Comparison of ENCODE assay signal across 18 cellular contexts in the genomic region with DNA sequence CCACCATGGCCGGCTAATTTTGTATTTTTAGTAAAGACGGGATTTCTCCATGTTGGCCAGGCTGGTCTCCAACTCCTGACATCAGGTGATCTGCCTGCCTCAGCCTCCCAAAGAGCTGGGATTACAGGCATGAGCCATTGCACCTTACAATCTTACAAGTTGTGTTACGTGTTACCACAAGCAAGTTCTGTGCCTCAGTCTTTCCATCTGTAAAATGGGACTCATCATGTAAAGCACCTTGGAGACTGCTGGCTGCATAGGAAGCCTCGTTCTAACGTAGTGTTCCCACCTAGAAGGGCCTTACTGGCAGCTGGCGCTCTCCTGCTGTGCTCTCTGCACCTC. TPM values are rescaled to one million over a fixed set of nuclear protein-coding genes. Genes with fewer than 3 reads are reported as not detected.
DNase-seq lines count a peak whose midpoint lies in the region; ATAC-seq and TF ChIP-seq lines count a peak whose summit lies in the region.
"Had no signal": no experiment of that assay in that cellular context is flagged by ENCODE, and none has a peak within 500 bp of the region (broad histone marks: within the 10 kb centered on the region; RNA-seq: fewer than 3 reads in every experiment).

No MANE protein-coding gene starts in this region.

- peaks cover 37% of the 10 kb centered on the region for H3K4me1 Mint-ChIP-seq in chondrocyte (ENCODE audit: low read depth)
- peaks cover 3% of the 10 kb centered on the region for H3K4me1 Mint-ChIP-seq in endodermal cell

- H3K27ac ChIP-seq in osteoblast (ENCODE audit: low read depth, low read length) (peak overlapping the region; percentile 50), transverse colon (peak overlapping the region in 3 of 4 donors; percentile 46 to 59 (median 50)), endodermal cell (ENCODE audit: low read depth, low read length) (no peak overlapping the region)
- H3K27ac ChIP-seq: SJCRH30 had no signal

- no peak for ATAC-seq in HG03442 (IDR thresholded peaks at IDR 0.05; ENCODE audit: unreplicated experiment)
- no peak for ATAC-seq in HG03354 (IDR thresholded peaks at IDR 0.05; ENCODE audit: poor library complexity, severe bottlenecking, unreplicated experiment)
- ATAC-seq: activated naive CD8-positive, alpha-beta T cell treated with anti-CD3 and anti-CD28 coated beads, Interleukin-2, amount 50 U/mL, for 24 hours had no signal

- no peak overlapping the region for H3K4me3 ChIP-seq in osteoblast (ENCODE audit: insufficient read depth, low read length)
- H3K4me3 ChIP-seq in transverse colon = no peak overlapping the region
- no peak overlapping the region for H3K4me3 ChIP-seq in endodermal cell (ENCODE audit: low read length)
- H3K4me3 ChIP-seq: SJCRH30 had no signal

- H3K4me2 ChIP-seq in osteoblast (ENCODE audit: insufficient read depth, low read length) = peak overlapping the region; percentile 20

- peaks cover 5% of the 10 kb centered on the region for H4K20me1 ChIP-seq in osteoblast (ENCODE audit: insufficient read depth, low read length)

- H3K9ac ChIP-seq in endodermal cell (ENCODE audit: extremely low read depth, low read length, poor library complexity, severe bottlenecking) = no peak overlapping the region

- H3K27ac Mint-ChIP-seq in chondrocyte (ENCODE audit: unreplicated experiment) (peak overlapping the region; percentile 98), endodermal cell (no peak overlapping the region)
- H3K27ac Mint-ChIP-seq: activated naive CD8-positive, alpha-beta T cell treated with anti-CD3 and anti-CD28 coated beads, Interleukin-2, amount 50 U/mL, for 24 hours had no signal

- peaks cover 10% of the 10 kb centered on the region for H3K36me3 ChIP-seq in osteoblast (ENCODE audit: insufficient read depth, low read length)
- no peaks in the 10 kb centered on the region for H3K36me3 ChIP-seq in transverse colon
- peaks cover 6% of the 10 kb centered on the region for H3K36me3 ChIP-seq in endodermal cell (ENCODE audit: control insufficient read depth, insufficient read depth, low read length)
- H3K36me3 ChIP-seq: SJCRH30 had no signal

- H3K36me3 Mint-ChIP-seq in chondrocyte (ENCODE audit: low read depth) (peaks cover 2% of the 10 kb centered on the region), endodermal cell (ENCODE audit: low read depth) (peaks cover 2% of the 10 kb centered on the region)

- TF ChIP-seq CTCF in chondrocyte (IDR thresholded peaks at IDR 0.05) = no peak
- TF ChIP-seq CTCF in osteoblast (IDR thresholded peaks at IDR 0.05; ENCODE audit: extremely low read depth, low read depth, low read length) = no peak
- no peak for TF ChIP-seq CTCF in transverse colon (IDR thresholded peaks at IDR 0.05)
- no peak for TF ChIP-seq CTCF in endodermal cell (conservative IDR thresholded peaks at IDR 0.05)

- H3K27me3 ChIP-seq in osteoblast (ENCODE audit: insufficient read depth, low read length) (no peaks in the 10 kb centered on the region), transverse colon (no peaks in the 10 kb centered on the region), endodermal cell (ENCODE audit: control insufficient read depth, insufficient read depth, low read length, poor library complexity, severe bottlenecking) (no peaks in the 10 kb centered on the region)

- no peaks in the 10 kb centered on the region for H3K9me3 Mint-ChIP-seq in chondrocyte (ENCODE audit: low read depth)
- H3K9me3 Mint-ChIP-seq in endodermal cell = no peaks in the 10 kb centered on the region
- H3K9me3 Mint-ChIP-seq: activated naive CD8-positive, alpha-beta T cell treated with anti-CD3 and anti-CD28 coated beads, Interleukin-2, amount 50 U/mL, for 24 hours; naive B cell had no signal

- in situ Hi-C loops in transverse colon (cut with MboI; ENCODE audit: low pct_ligation_motif_present in 1 of 4, low pct_unique_long_range_greater_than_20kb in 1 of 4, low sequenced_read_pairs in 3 of 4) = loop anchor here in 1 of 4 donors (25.0 kb wide), 1 partner anchor 127 kb away; a partner anchor contains a TSS

- TF ChIP-seq POLR2A in transverse colon (IDR thresholded peaks at IDR 0.05) = no peak

- no peaks in the 10 kb centered on the region for H3K79me2 ChIP-seq in osteoblast (ENCODE audit: insufficient read depth, low read length)

- H3K27me3 Mint-ChIP-seq in chondrocyte (ENCODE audit: low read depth) (no peaks in the 10 kb centered on the region), endodermal cell (ENCODE audit: insufficient read depth) (peaks cover 18% of the 10 kb centered on the region)
- H3K27me3 Mint-ChIP-seq: activated naive CD8-positive, alpha-beta T cell treated with anti-CD3 and anti-CD28 coated beads, Interleukin-2, amount 50 U/mL, for 24 hours; naive B cell had no signal

- no peaks in the 10 kb centered on the region for H3K9me3 ChIP-seq in osteoblast (ENCODE audit: low read depth, low read length)
- H3K9me3 ChIP-seq in transverse colon = no peaks in the 10 kb centered on the region
- H3K9me3 ChIP-seq in endodermal cell (ENCODE audit: control insufficient read depth, low read length) = no peaks in the 10 kb centered on the region
- H3K9me3 ChIP-seq: SJCRH30 had no signal

- H2AFZ ChIP-seq in osteoblast (ENCODE audit: low read length) = no peak overlapping the region

- intact Hi-C loops in transverse colon (cut with DNase I; ENCODE audit: low total_unique reads) = no loop called here

- H3K4me3 Mint-ChIP-seq in chondrocyte (ENCODE audit: unreplicated experiment) (no peak overlapping the region), endodermal cell (no peak overlapping the region)
- H3K4me3 Mint-ChIP-seq: activated naive CD8-positive, alpha-beta T cell treated with anti-CD3 and anti-CD28 coated beads, Interleukin-2, amount 50 U/mL, for 24 hours; naive B cell had no signal

- 74 to 80% methylated on average over 3 to 6 of the region's 6 CpGs for WGBS in transverse colon (ENCODE audit: low coverage in 1 of 2), 2 donors
- 86 to 97% methylated on average over 6 of the region's 6 CpGs for WGBS in endodermal cell (ENCODE audit: insufficient coverage in 1 of 2, insufficient read length in 1 of 2), 2 experiments

- TF ChIP-seq EP300 in transverse colon (IDR thresholded peaks at IDR 0.05; ENCODE audit: low read depth) = no peak

- DNase-seq in NCI-H1694 treated with DMSO at 0.1 percent for 48 hours (lab: John Stamatoyannopoulos, UW) (peak; percentile 80), NCI-H1694 (lab: John Stamatoyannopoulos, UW) (no peak), chondrocyte (ENCODE audit: low spot score) (no peak), osteoblast (ENCODE audit: insufficient read length, low spot score, missing footprints) (no peak), transverse colon (no peak), endodermal cell (no peak)
- DNase-seq: 8988T; activated CD4-positive, alpha-beta T cell treated with anti-CD3 and anti-CD28 coated beads for 48 hours; activated naive CD8-positive, alpha-beta T cell treated with anti-CD3 and anti-CD28 coated beads, Interleukin-2, amount 50 U/mL, for 24 hours; cortex of kidney; DND-41; naive B cell; NCI-H1417 had no signal

- H3K4me1 ChIP-seq in osteoblast (ENCODE audit: insufficient read depth, low read length) (peaks cover 21% of the 10 kb centered on the region), transverse colon (peaks cover 0 to 13% (median 6%) of the 10 kb centered on the region in 4 donors), endodermal cell (ENCODE audit: control insufficient read depth, insufficient read depth, low read length) (no peaks in the 10 kb centered on the region)

RNA-seq across cellular contexts. Expression of a gene that starts 10.0 kb away (rescaled TPM):
- total RNA-seq in chondrocyte = 50.7 to 55.6 TPM (median 55.0 TPM) in 3 replicates
- total RNA-seq in osteoblast = 33.3 and 41.3 TPM in 2 replicates
- total RNA-seq in transverse colon = 10 to 100 TPM; 22.7 to 95.0 (median 54.3) TPM
- 10 to 100 TPM; 61.9 to 80.9 TPM for total RNA-seq in endodermal cell
- 49.6 TPM for polyA plus RNA-seq in endodermal cell (2013, experiment 1 of 2)
- 53.0 TPM for polyA plus RNA-seq in endodermal cell (2013, experiment 2 of 2)

RNA-seq across cellular contexts. Expression of a gene that starts 20.0 kb away (rescaled TPM):
- total RNA-seq in chondrocyte = 0.67 to 0.87 TPM (median 0.80 TPM) in 3 replicates
- under 0.01 and 1.2 TPM in 2 replicates for total RNA-seq in osteoblast
- 1 to 10 TPM in 3 of 4 donors, under 1 TPM in 1; 0.60 to 2.6 (median 2.1) TPM for total RNA-seq in transverse colon
- total RNA-seq in endodermal cell = 1 to 10 TPM in 1 of 2 donors, under 1 TPM in 1; 0.44 to 1.1 TPM
- 6.5 TPM for polyA plus RNA-seq in endodermal cell (2013, experiment 1 of 2)
- 4.9 TPM for polyA plus RNA-seq in endodermal cell (2013, experiment 2 of 2)
- total RNA-seq: SJCRH30 had no signal
- polyA plus RNA-seq: liver had no signal

RNA-seq across cellular contexts. Expression of a gene that starts 35.4 kb away (rescaled TPM):
- total RNA-seq in chondrocyte = 9.4 to 19.7 TPM (median 11.5 TPM) in 3 replicates
- total RNA-seq in osteoblast = 11.9 and 13.6 TPM in 2 replicates
- total RNA-seq in transverse colon = 100 to 1,000 TPM in 1 of 4 donors, 10 to 100 TPM in 3; 39.2 to 101 (median 70.8) TPM
- total RNA-seq in endodermal cell = 1 to 10 TPM; 4.0 to 9.5 TPM
- polyA plus RNA-seq in endodermal cell (2013, experiment 1 of 2) = 3.3 TPM
- polyA plus RNA-seq in endodermal cell (2013, experiment 2 of 2) = 2.3 TPM

RNA-seq across cellular contexts. Expression of a gene that starts 36.1 kb away (rescaled TPM):
- total RNA-seq in chondrocyte (not detected in 3 replicates), osteoblast (not detected in 2 replicates), transverse colon (not detected), endodermal cell (not detected)
- not detected for polyA plus RNA-seq in endodermal cell (2013, experiment 1 of 2)
- not detected for polyA plus RNA-seq in endodermal cell (2013, experiment 2 of 2)

RNA-seq across cellular contexts. Expression of a gene that starts 43.4 kb away (rescaled TPM):
- total RNA-seq in chondrocyte (not detected in 3 replicates), osteoblast (not detected in 2 replicates), transverse colon (not detected), endodermal cell (not detected)
- not detected for polyA plus RNA-seq in endodermal cell (2013, experiment 1 of 2)
- polyA plus RNA-seq in endodermal cell (2013, experiment 2 of 2) = not detected
- total RNA-seq: liver, renal cortical epithelial cell, SJCRH30 had no signal
- polyA plus RNA-seq: liver had no signal
